ENCODE assay signal across 1 cellular context in genomic region chr7:135943266-135943889, GRCh38.
TF ChIP-seq lines count a peak whose summit lies in the region.

No MANE protein-coding gene starts in this region.

TF ChIP-seq in SK-N-SH, 30 proteins besides CTCF, POLR2A, EP300 and RAD21 (continued from another document):
- TF ChIP-seq, protein P1, sequence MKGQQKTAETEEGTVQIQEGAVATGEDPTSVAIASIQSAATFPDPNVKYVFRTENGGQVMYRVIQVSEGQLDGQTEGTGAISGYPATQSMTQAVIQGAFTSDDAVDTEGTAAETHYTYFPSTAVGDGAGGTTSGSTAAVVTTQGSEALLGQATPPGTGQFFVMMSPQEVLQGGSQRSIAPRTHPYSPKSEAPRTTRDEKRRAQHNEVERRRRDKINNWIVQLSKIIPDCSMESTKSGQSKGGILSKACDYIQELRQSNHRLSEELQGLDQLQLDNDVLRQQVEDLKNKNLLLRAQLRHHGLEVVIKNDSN (IDR thresholded peaks at IDR 0.05; ENCODE audit: borderline replicate concordance, low read depth), result no peak
- TF ChIP-seq GATA2 (CRISPR knock-in tag; IDR thresholded peaks at IDR 0.05) (no peak), ZBTB33 (IDR thresholded peaks at IDR 0.05; ENCODE audit: borderline replicate concordance, low read depth) (no peak), NFIC (IDR thresholded peaks at IDR 0.05; ENCODE audit: borderline replicate concordance) (no peak), GABPA (IDR thresholded peaks at IDR 0.05; ENCODE audit: low read depth) (no peak), RFX5 (IDR thresholded peaks at IDR 0.05; ENCODE audit: low read length) (no peak), MEF2A (IDR thresholded peaks at IDR 0.05; ENCODE audit: borderline replicate concordance, low read depth) (no peak), FOXJ3 (CRISPR knock-in tag; IDR thresholded peaks at IDR 0.05) (no peak), NRF1 (IDR thresholded peaks at IDR 0.05; ENCODE audit: low read depth, low read length) (no peak)
- TF ChIP-seq, protein P2, sequence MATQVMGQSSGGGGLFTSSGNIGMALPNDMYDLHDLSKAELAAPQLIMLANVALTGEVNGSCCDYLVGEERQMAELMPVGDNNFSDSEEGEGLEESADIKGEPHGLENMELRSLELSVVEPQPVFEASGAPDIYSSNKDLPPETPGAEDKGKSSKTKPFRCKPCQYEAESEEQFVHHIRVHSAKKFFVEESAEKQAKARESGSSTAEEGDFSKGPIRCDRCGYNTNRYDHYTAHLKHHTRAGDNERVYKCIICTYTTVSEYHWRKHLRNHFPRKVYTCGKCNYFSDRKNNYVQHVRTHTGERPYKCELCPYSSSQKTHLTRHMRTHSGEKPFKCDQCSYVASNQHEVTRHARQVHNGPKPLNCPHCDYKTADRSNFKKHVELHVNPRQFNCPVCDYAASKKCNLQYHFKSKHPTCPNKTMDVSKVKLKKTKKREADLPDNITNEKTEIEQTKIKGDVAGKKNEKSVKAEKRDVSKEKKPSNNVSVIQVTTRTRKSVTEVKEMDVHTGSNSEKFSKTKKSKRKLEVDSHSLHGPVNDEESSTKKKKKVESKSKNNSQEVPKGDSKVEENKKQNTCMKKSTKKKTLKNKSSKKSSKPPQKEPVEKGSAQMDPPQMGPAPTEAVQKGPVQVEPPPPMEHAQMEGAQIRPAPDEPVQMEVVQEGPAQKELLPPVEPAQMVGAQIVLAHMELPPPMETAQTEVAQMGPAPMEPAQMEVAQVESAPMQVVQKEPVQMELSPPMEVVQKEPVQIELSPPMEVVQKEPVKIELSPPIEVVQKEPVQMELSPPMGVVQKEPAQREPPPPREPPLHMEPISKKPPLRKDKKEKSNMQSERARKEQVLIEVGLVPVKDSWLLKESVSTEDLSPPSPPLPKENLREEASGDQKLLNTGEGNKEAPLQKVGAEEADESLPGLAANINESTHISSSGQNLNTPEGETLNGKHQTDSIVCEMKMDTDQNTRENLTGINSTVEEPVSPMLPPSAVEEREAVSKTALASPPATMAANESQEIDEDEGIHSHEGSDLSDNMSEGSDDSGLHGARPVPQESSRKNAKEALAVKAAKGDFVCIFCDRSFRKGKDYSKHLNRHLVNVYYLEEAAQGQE (IDR thresholded peaks at IDR 0.05; ENCODE audit: low read depth, low read length), result no peak
- TF ChIP-seq, protein P3, sequence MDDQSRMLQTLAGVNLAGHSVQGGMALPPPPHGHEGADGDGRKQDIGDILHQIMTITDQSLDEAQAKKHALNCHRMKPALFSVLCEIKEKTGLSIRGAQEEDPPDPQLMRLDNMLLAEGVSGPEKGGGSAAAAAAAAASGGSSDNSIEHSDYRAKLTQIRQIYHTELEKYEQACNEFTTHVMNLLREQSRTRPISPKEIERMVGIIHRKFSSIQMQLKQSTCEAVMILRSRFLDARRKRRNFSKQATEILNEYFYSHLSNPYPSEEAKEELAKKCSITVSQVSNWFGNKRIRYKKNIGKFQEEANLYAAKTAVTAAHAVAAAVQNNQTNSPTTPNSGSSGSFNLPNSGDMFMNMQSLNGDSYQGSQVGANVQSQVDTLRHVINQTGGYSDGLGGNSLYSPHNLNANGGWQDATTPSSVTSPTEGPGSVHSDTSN (IDR thresholded peaks at IDR 0.05), result no peak
